In genomic region chr6:151561238-151561637, GRCh38 we compare ENCODE assay signal across 24 cellular contexts.
DNase-seq lines count a peak whose midpoint lies in the region; ATAC-seq, FAIRE-seq and TF ChIP-seq lines count a peak whose summit lies in the region.
"Had no signal": no experiment of that assay in that cellular context is flagged by ENCODE, and none has a peak within 500 bp of the region (broad histone marks: within the 10 kb centered on the region; RNA-seq: fewer than 3 reads in every experiment).

No MANE protein-coding gene starts in this region.

- no peaks in the 10 kb centered on the region for H3K36me3 ChIP-seq in HepG2 (replicated peaks in 1 of 2; ENCODE audit: control insufficient read depth in 1 of 2, insufficient read depth in 2 of 2, low read length in 2 of 2)
- H3K36me3 ChIP-seq in right lobe of liver, result no peaks in the 10 kb centered on the region

- no peaks in the 10 kb centered on the region for H3K4me1 ChIP-seq in HepG2 (ENCODE audit: insufficient read depth, low read length)
- H3K4me1 ChIP-seq in right lobe of liver, result no peaks in the 10 kb centered on the region
- H3K4me1 ChIP-seq: A549, Caco-2 had no signal

- H3K9ac ChIP-seq in HepG2 (ENCODE audit: insufficient read depth, low read depth, low read length), result no peak overlapping the region
- H3K9ac ChIP-seq: BLaER1 treated with 17β-estradiol and CSF1 and Interleukin-3, amounts not matched to agents 10 nM and 100 nM had no signal

- H3K27me3 ChIP-seq in HepG2 (ENCODE audit: control insufficient read depth in 1 of 2, insufficient read depth in 2 of 2, low read length in 2 of 2), result no peaks in the 10 kb centered on the region
- no peaks in the 10 kb centered on the region for H3K27me3 ChIP-seq in right lobe of liver
- H3K27me3 ChIP-seq: BLaER1 treated with 17β-estradiol and CSF1 and Interleukin-3, amounts not matched to agents 10 nM and 100 nM had no signal

- intact Hi-C loops in HepG2 (cut with micrococcal nuclease; ENCODE audit: unreplicated experiment) (no loop called here), right lobe of liver (cut with DNase I) (no loop called here)

- peaks cover 31% of the 10 kb centered on the region for H3K9me3 ChIP-seq in HepG2 (ENCODE audit: low read length)
- peaks cover 0 to 2% (median 0%) of the 10 kb centered on the region in 4 donors for H3K9me3 ChIP-seq in right lobe of liver

- no TSS peak for BruUV-seq in HepG2 (replicated peaks; lab: Mats Ljungman, UMichigan)

- no peak for FAIRE-seq in HepG2 (lab: Jason Lieb, UNC)
- FAIRE-seq: A549, D721Med, G401.6, GM12891, GM18507 had no signal

- no peaks in the 10 kb centered on the region for H4K20me1 ChIP-seq in HepG2 (ENCODE audit: insufficient read depth, low read length)
- H4K20me1 ChIP-seq: BLaER1 treated with 17β-estradiol and CSF1 and Interleukin-3, amounts not matched to agents 10 nM and 100 nM had no signal

- no peak overlapping the region for H3K4me3 Mint-ChIP-seq in activated naive CD4-positive, alpha-beta T cell treated with anti-CD3 and anti-CD28 coated beads, Interleukin-2, amount 10 ng/mL, durations not matched to agents 7 days and 5 days
- H3K4me3 Mint-ChIP-seq: B cell; CD4-positive, alpha-beta T cell; CD8-positive, alpha-beta T cell had no signal

- ATAC-seq in HepG2 (no peak), right lobe of liver (no peak)
- ATAC-seq: A549; CD8-positive, alpha-beta T cell had no signal

- H3K4me2 ChIP-seq in HepG2 (ENCODE audit: low read depth, low read length), result no peak overlapping the region
- H3K4me2 ChIP-seq: A549; BLaER1 treated with 17β-estradiol and CSF1 and Interleukin-3, amounts not matched to agents 10 nM and 100 nM had no signal

- TF ChIP-seq EP300 in HepG2 (IDR thresholded peaks at IDR 0.05; ENCODE audit: low read depth in 2 of 2, low read length in 2 of 2), result no peak
- no peak for TF ChIP-seq EP300 in HepG2 (CRISPR knock-in tag; IDR thresholded peaks at IDR 0.05; ENCODE audit: borderline replicate concordance)

- no peak for TF ChIP-seq POLR2A in HepG2 (IDR thresholded peaks at IDR 0.05; ENCODE audit: insufficient read depth in 1 of 2, low read depth in 2 of 2, low read length in 2 of 2)
- TF ChIP-seq POLR2A in right lobe of liver (IDR thresholded peaks at IDR 0.05), result no peak

- H2AFZ ChIP-seq in HepG2 (ENCODE audit: low read length), result no peak overlapping the region

- H3K27me3 Mint-ChIP-seq in activated naive CD4-positive, alpha-beta T cell treated with anti-CD3 and anti-CD28 coated beads, Interleukin-2, amount 10 ng/mL, durations not matched to agents 7 days and 5 days, result peaks cover 9% of the 10 kb centered on the region
- H3K27me3 Mint-ChIP-seq: CD4-positive, alpha-beta T cell had no signal

- TF ChIP-seq CTCF in HepG2 (CRISPR knock-in tag; IDR thresholded peaks at IDR 0.05) (no peak), right lobe of liver (IDR thresholded peaks at IDR 0.05) (no peak), choroid plexus epithelial cell (conservative IDR thresholded peaks at IDR 0.05; ENCODE audit: low read depth, low read length) (no peak)

- POLR2A ChIA-PET in HepG2 (lab: Yijun Ruan, JAX), result no interaction called here
- POLR2A ChIA-PET in HEK293T (lab: Yijun Ruan, JAX), result no interaction called here

- no peak overlapping the region for H3K4me3 ChIP-seq in HepG2 (replicated peaks in 1 of 3; ENCODE audit: insufficient read depth in 1 of 3, low read depth in 2 of 3, low read length in 3 of 3)
- no peak overlapping the region for H3K4me3 ChIP-seq in right lobe of liver
- H3K4me3 ChIP-seq in choroid plexus epithelial cell (ENCODE audit: low read depth, low read length), result no peak overlapping the region
- H3K4me3 ChIP-seq: A549; BLaER1 treated with 17β-estradiol and CSF1 and Interleukin-3, amounts not matched to agents 10 nM and 100 nM had no signal

- H3K27ac Mint-ChIP-seq in activated naive CD4-positive, alpha-beta T cell treated with anti-CD3 and anti-CD28 coated beads, Interleukin-2, amount 10 ng/mL, durations not matched to agents 7 days and 5 days, result no peak overlapping the region
- H3K27ac Mint-ChIP-seq: B cell; CD4-positive, alpha-beta T cell; CD8-positive, alpha-beta T cell had no signal

- H3K9me3 Mint-ChIP-seq in activated naive CD4-positive, alpha-beta T cell treated with anti-CD3 and anti-CD28 coated beads, Interleukin-2, amount 10 ng/mL, durations not matched to agents 7 days and 5 days, result peaks cover 22% of the 10 kb centered on the region

- H3K27ac ChIP-seq in HepG2 (ENCODE audit: extremely low read length, insufficient read depth, low read length) (no peak overlapping the region), right lobe of liver (no peak overlapping the region)
- H3K27ac ChIP-seq: 22Rv1; A549; BLaER1 treated with 17β-estradiol and CSF1 and Interleukin-3, amounts not matched to agents 10 nM and 100 nM; C4-2B had no signal

- in situ Hi-C loops in HepG2 (cut with HindIII; ENCODE audit: extremely low pct_ligation_motif_present, low pct_unique_long_range_greater_than_20kb), result no loop called here

- no peak for TF ChIP-seq RAD21 in HepG2 (CRISPR knock-in tag; IDR thresholded peaks at IDR 0.05)

- H3K36me3 Mint-ChIP-seq in activated naive CD4-positive, alpha-beta T cell treated with anti-CD3 and anti-CD28 coated beads, Interleukin-2, amount 10 ng/mL, durations not matched to agents 7 days and 5 days, result no peaks in the 10 kb centered on the region

- no peaks in the 10 kb centered on the region for H3K79me2 ChIP-seq in HepG2 (ENCODE audit: insufficient read depth, low read length)

- DNase-seq in HepG2 (ENCODE audit: low spot score), result no peak
- DNase-seq in right lobe of liver, result no peak
- DNase-seq in OCI-M1 (lab: John Stamatoyannopoulos, UW), result peak; percentile 9
- peak; percentile 11 for DNase-seq in astrocyte of the hippocampus (ENCODE audit: low read depth, low spot score)
- peak; percentile 7 for DNase-seq in choroid plexus epithelial cell (ENCODE audit: low read depth)
- no peak for DNase-seq in HEK293T (ENCODE audit: extremely low spot score)
- DNase-seq in activated naive CD4-positive, alpha-beta T cell treated with anti-CD3 and anti-CD28 coated beads, Interleukin-2, amount 10 ng/mL, durations not matched to agents 7 days and 5 days, result no peak
- no peak for DNase-seq in activated naive CD4-positive, alpha-beta T cell (lab: John Stamatoyannopoulos, UW)
- DNase-seq: AML-193; Caco-2; Calu3; CD4-positive, alpha-beta T cell; CD8-positive, alpha-beta T cell; DMS79 treated with DMSO at 0.1 percent for 48 hours; GF-D8 had no signal

- CTCF ChIA-PET in HepG2 (lab: Yijun Ruan, JAX; ENCODE audit: low intra/inter-chr PET ratio, low total read pairs), result no interaction called here
- CTCF ChIA-PET in HEK293T (lab: Yijun Ruan, JAX), result no interaction called here
- CTCF ChIA-PET in activated naive CD4-positive, alpha-beta T cell treated with anti-CD3 and anti-CD28 coated beads, Interleukin-2, amount 10 ng/mL, durations not matched to agents 7 days and 5 days (lab: Charles Lee), result no interaction called here

- no peaks in the 10 kb centered on the region for H3K4me1 Mint-ChIP-seq in activated naive CD4-positive, alpha-beta T cell treated with anti-CD3 and anti-CD28 coated beads, Interleukin-2, amount 10 ng/mL, durations not matched to agents 7 days and 5 days
- H3K4me1 Mint-ChIP-seq: B cell had no signal

TF ChIP-seq in HepG2, 621 proteins besides CTCF, POLR2A, EP300 and RAD21 (continues in another document):
- TF ChIP-seq NFYB (CRISPR knock-in tag; IDR thresholded peaks at IDR 0.05) (no peak), TOPORS (CRISPR knock-in tag; IDR thresholded peaks at IDR 0.05) (peak; percentile 66; the same call in 1 of the 2 replicates)

TF ChIP-seq in HEK293T, 16 proteins besides CTCF, POLR2A, EP300 and RAD21:
- TF ChIP-seq FOXA1 (IDR thresholded peaks at IDR 0.05) (no peak), ELF4 (IDR thresholded peaks at IDR 0.05) (no peak), TARDBP (IDR thresholded peaks at IDR 0.05) (no peak), LEF1 (IDR thresholded peaks at IDR 0.05; ENCODE audit: borderline replicate concordance) (no peak), NFRKB (IDR thresholded peaks at IDR 0.05) (no peak), CTBP1 (IDR thresholded peaks at IDR 0.05; ENCODE audit: borderline replicate concordance) (no peak), FOXK2 (IDR thresholded peaks at IDR 0.05) (no peak), SP1 (IDR thresholded peaks at IDR 0.05) (no peak), BHLHE40 (IDR thresholded peaks at IDR 0.05; ENCODE audit: borderline replicate concordance) (no peak), ZNF384 (IDR thresholded peaks at IDR 0.05) (no peak), FOXM1 (IDR thresholded peaks at IDR 0.05; ENCODE audit: borderline replicate concordance) (no peak), SUZ12 (IDR thresholded peaks at IDR 0.05) (no peak), ARNT (IDR thresholded peaks at IDR 0.05) (no peak), L3MBTL2 (conservative IDR thresholded peaks at IDR 0.05) (no peak), PKNOX1 (IDR thresholded peaks at IDR 0.05) (no peak)

Comparison
In these comparisons a context has a peak if more than half of its experiments do, and no peak if none do; other contexts are left out.
1. DNase-seq: peak in OCI-M1 (single experiment), astrocyte of the hippocampus (single experiment) and choroid plexus epithelial cell (single experiment); none in HepG2 (single experiment), right lobe of liver (0 of 3), HEK293T (single experiment), activated naive CD4-positive, alpha-beta T cell treated with anti-CD3 and anti-CD28 coated beads, Interleukin-2, amount 10 ng/mL, durations not matched to agents 7 days and 5 days (single experiment) and activated naive CD4-positive, alpha-beta T cell (0 of 4).